Comparison of ENCODE assay signal across 8 cellular contexts in the genomic region with DNA sequence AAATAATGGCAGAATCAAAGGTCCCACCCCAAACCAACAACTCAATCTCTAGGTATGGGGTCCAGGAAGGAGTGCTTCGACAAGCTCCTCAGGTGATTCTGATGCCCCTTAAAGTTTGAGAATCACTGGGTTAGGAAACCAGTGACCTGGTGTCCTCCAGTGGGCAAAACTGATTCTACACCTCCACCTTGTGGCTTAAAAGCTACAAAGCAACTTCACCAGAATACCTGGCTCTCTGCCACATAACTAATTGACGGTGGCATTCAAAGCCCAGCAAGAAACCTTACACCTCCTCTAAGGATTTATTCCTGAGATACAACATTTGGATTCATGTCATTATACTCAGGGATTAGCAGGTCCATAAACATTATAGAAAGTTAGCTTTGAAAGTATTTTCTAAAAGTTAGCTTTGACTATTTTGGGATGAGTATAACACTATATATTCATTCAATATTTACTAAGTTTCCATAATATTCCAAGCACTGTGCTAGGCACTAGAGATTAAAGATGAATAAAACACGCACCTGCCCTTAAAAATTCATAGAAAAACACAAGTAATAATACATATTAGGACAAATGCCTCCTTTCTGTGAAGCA. TPM values are rescaled to one million over a fixed set of nuclear protein-coding genes. Genes with fewer than 3 reads are reported as not detected.
DNase-seq lines count a peak whose midpoint lies in the region; ATAC-seq and TF ChIP-seq lines count a peak whose summit lies in the region.

No MANE protein-coding gene starts in this region.

- H3K4me3 ChIP-seq in AG10803 (ENCODE audit: low read length) (no peak overlapping the region), GM12865 (ENCODE audit: low read depth, low read length) (no peak overlapping the region), epithelial cell of proximal tubule (ENCODE audit: low read depth, low read length) (no peak overlapping the region)

- no peak for ATAC-seq in GM19467 (IDR thresholded peaks at IDR 0.05; ENCODE audit: unreplicated experiment)

- no peaks in the 10 kb centered on the region for H3K4me1 Mint-ChIP-seq in nephron progenitor cell

- H3K36me3 Mint-ChIP-seq in nephron progenitor cell (ENCODE audit: low read depth) = peaks cover 16% of the 10 kb centered on the region

- H3K9me3 Mint-ChIP-seq in nephron progenitor cell = no peaks in the 10 kb centered on the region

- H3K27ac Mint-ChIP-seq in nephron progenitor cell = no peak overlapping the region

- H3K27me3 Mint-ChIP-seq in nephron progenitor cell (ENCODE audit: low read depth, poor library complexity) = no peaks in the 10 kb centered on the region

- TF ChIP-seq CTCF in AG10803 (conservative IDR thresholded peaks at IDR 0.05; ENCODE audit: low read length) = peak; percentile 77
- TF ChIP-seq CTCF in GM12865 (IDR thresholded peaks at IDR 0.05; ENCODE audit: insufficient read depth, low read depth, low read length, missing control alignments) = peak; percentile 53
- peak; percentile 79 for TF ChIP-seq CTCF in epithelial cell of proximal tubule (conservative IDR thresholded peaks at IDR 0.05; ENCODE audit: low read depth, low read length)
- TF ChIP-seq CTCF in nephron progenitor cell (IDR thresholded peaks at IDR 0.05) = peak; percentile 68

- H3K4me3 Mint-ChIP-seq in nephron progenitor cell = no peak overlapping the region

- DNase-seq in AG10803 (ENCODE audit: low read depth) (peak; percentile 62), GM12865 (ENCODE audit: low read depth) (peak; percentile 68), NCI-H146 treated with DMSO at 0.1 percent for 48 hours (lab: John Stamatoyannopoulos, UW; ENCODE audit: unreplicated experiment) (peak; percentile 21), SW480 (ENCODE audit: low spot score) (peak; percentile 76), epithelial cell of proximal tubule (ENCODE audit: low read depth) (no peak), nephron progenitor cell (peak; percentile 19), NCI-H1048 (lab: John Stamatoyannopoulos, UW) (no peak)

RNA-seq across cellular contexts. Expression of a gene that starts 45.4 kb away (rescaled TPM):
- 10.4 and 14.5 TPM in 2 replicates for total RNA-seq in epithelial cell of proximal tubule

Comparison
In these comparisons a context has a peak if more than half of its experiments do, and no peak if none do; other contexts are left out.
1. DNase-seq: peak in AG10803 (single experiment), GM12865 (single experiment), NCI-H146 treated with DMSO at 0.1 percent for 48 hours (single experiment), SW480 (single experiment) and nephron progenitor cell (single experiment); none in epithelial cell of proximal tubule (single experiment) and NCI-H1048 (single experiment).
2. Peak in every context shown above with its lines, with median percentiles within 50 percentile points of each other: CTCF ChIP-seq.